ENCODE assay signal across 3 cellular contexts in the genomic region with DNA sequence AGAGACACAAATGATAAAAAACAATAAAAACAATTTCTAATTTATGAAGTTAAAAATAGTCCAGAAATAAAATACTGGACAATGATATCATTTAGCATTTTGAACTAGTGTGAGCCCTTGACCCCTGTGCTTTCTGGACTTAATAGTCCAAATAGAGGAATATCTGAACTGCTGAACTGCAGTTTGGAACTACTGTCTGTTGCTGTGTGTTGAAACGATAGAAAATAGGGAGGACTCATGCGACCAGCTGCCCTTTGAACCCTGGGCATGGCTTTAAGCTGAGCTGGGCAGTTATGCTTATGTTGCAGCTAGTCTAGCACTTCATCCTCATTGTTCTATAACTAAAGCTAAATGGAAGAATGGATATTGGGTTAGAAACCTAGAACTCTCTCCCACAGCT.
A peak's percentile ranks its signal among the peaks of the same experiment; 100 is the strongest.
TF ChIP-seq lines count a peak whose summit lies in the region.

No MANE protein-coding gene starts in this region.

TF ChIP-seq in A549, 52 proteins besides CTCF, POLR2A, EP300 and RAD21 (continued from another document):
- TF ChIP-seq ESRRA (IDR thresholded peaks at IDR 0.05; ENCODE audit: borderline replicate concordance, low read length) (no peak), ZFP36 (IDR thresholded peaks at IDR 0.05; ENCODE audit: borderline replicate concordance, partially characterized antibody) (no peak), ZNF302 (CRISPR knock-in tag; IDR thresholded peaks at IDR 0.05) (no peak), PHF8 (IDR thresholded peaks at IDR 0.05; ENCODE audit: borderline replicate concordance, low read depth) (no peak), RCOR1 (IDR thresholded peaks at IDR 0.05; ENCODE audit: low read depth, low read length) (no peak), EHF (CRISPR knock-in tag; IDR thresholded peaks at IDR 0.05) (no peak), HEYL (CRISPR knock-in tag; IDR thresholded peaks at IDR 0.05) (no peak), POLR2AphosphoS2 (conservative IDR thresholded peaks at IDR 0.05; ENCODE audit: low read length) (no peak)
- TF ChIP-seq, protein P1, sequence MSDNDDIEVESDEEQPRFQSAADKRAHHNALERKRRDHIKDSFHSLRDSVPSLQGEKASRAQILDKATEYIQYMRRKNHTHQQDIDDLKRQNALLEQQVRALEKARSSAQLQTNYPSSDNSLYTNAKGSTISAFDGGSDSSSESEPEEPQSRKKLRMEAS (IDR thresholded peaks at IDR 0.05): no peak
- TF ChIP-seq, protein P2, sequence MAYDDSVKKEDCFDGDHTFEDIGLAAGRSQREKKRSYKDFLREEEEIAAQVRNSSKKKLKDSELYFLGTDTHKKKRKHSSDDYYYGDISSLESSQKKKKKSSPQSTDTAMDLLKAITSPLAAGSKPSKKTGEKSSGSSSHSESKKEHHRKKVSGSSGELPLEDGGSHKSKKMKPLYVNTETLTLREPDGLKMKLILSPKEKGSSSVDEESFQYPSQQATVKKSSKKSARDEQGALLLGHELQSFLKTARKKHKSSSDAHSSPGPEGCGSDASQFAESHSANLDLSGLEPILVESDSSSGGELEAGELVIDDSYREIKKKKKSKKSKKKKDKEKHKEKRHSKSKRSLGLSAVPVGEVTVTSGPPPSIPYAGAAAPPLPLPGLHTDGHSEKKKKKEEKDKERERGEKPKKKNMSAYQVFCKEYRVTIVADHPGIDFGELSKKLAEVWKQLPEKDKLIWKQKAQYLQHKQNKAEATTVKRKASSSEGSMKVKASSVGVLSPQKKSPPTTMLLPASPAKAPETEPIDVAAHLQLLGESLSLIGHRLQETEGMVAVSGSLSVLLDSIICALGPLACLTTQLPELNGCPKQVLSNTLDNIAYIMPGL (CRISPR knock-in tag; IDR thresholded peaks at IDR 0.05; ENCODE audit: borderline replicate concordance): no peak

TF ChIP-seq in HepG2, 621 proteins besides CTCF, POLR2A, EP300 and RAD21 (continued from another document):
- TF ChIP-seq, protein P2 (CRISPR knock-in tag; IDR thresholded peaks at IDR 0.05; ENCODE audit: borderline replicate concordance in 1 of 2, low read depth in 1 of 2): no peak
- no peak for TF ChIP-seq SMAD3 (CRISPR knock-in tag; IDR thresholded peaks at IDR 0.05)
- peak; percentile 63 for TF ChIP-seq ZNF263 (CRISPR knock-in tag; IDR thresholded peaks at IDR 0.05)

TF ChIP-seq in SK-N-SH, 30 proteins besides CTCF, POLR2A, EP300 and RAD21 (continued from another document):
- TF ChIP-seq, protein P3, sequence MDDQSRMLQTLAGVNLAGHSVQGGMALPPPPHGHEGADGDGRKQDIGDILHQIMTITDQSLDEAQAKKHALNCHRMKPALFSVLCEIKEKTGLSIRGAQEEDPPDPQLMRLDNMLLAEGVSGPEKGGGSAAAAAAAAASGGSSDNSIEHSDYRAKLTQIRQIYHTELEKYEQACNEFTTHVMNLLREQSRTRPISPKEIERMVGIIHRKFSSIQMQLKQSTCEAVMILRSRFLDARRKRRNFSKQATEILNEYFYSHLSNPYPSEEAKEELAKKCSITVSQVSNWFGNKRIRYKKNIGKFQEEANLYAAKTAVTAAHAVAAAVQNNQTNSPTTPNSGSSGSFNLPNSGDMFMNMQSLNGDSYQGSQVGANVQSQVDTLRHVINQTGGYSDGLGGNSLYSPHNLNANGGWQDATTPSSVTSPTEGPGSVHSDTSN (IDR thresholded peaks at IDR 0.05): no peak
- TF ChIP-seq SMC3 (IDR thresholded peaks at IDR 0.05; ENCODE audit: low read depth, low read length) (no peak), CHD2 (IDR thresholded peaks at IDR 0.05; ENCODE audit: low read length, partially characterized antibody) (no peak), RCOR1 (IDR thresholded peaks at IDR 0.05; ENCODE audit: low read length) (no peak), FOXJ3 (CRISPR knock-in tag; IDR thresholded peaks at IDR 0.05) (no peak), NRF1 (IDR thresholded peaks at IDR 0.05; ENCODE audit: low read depth, low read length) (no peak), GABPA (IDR thresholded peaks at IDR 0.05; ENCODE audit: low read depth) (no peak), MXI1 (IDR thresholded peaks at IDR 0.05; ENCODE audit: low read depth, low read length) (no peak), TCF12 (IDR thresholded peaks at IDR 0.05) (no peak), YY1 (IDR thresholded peaks at IDR 0.05; ENCODE audit: low read depth) (no peak), TAF1 (IDR thresholded peaks at IDR 0.05; ENCODE audit: borderline replicate concordance, low read depth, low read length) (no peak), JUND (IDR thresholded peaks at IDR 0.05) (no peak), SIN3A (IDR thresholded peaks at IDR 0.05; ENCODE audit: borderline replicate concordance, low read depth, low read length) (no peak), ELF1 (IDR thresholded peaks at IDR 0.05) (no peak)
- TF ChIP-seq, protein P4, sequence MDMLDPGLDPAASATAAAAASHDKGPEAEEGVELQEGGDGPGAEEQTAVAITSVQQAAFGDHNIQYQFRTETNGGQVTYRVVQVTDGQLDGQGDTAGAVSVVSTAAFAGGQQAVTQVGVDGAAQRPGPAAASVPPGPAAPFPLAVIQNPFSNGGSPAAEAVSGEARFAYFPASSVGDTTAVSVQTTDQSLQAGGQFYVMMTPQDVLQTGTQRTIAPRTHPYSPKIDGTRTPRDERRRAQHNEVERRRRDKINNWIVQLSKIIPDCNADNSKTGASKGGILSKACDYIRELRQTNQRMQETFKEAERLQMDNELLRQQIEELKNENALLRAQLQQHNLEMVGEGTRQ (IDR thresholded peaks at IDR 0.05; ENCODE audit: borderline replicate concordance, low read depth, low read length): no peak
- TF ChIP-seq, protein P5, sequence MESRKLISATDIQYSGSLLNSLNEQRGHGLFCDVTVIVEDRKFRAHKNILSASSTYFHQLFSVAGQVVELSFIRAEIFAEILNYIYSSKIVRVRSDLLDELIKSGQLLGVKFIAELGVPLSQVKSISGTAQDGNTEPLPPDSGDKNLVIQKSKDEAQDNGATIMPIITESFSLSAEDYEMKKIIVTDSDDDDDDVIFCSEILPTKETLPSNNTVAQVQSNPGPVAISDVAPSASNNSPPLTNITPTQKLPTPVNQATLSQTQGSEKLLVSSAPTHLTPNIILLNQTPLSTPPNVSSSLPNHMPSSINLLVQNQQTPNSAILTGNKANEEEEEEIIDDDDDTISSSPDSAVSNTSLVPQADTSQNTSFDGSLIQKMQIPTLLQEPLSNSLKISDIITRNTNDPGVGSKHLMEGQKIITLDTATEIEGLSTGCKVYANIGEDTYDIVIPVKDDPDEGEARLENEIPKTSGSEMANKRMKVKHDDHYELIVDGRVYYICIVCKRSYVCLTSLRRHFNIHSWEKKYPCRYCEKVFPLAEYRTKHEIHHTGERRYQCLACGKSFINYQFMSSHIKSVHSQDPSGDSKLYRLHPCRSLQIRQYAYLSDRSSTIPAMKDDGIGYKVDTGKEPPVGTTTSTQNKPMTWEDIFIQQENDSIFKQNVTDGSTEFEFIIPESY (IDR thresholded peaks at IDR 0.05; ENCODE audit: borderline replicate concordance, low read depth): no peak
- TF ChIP-seq, protein P6, sequence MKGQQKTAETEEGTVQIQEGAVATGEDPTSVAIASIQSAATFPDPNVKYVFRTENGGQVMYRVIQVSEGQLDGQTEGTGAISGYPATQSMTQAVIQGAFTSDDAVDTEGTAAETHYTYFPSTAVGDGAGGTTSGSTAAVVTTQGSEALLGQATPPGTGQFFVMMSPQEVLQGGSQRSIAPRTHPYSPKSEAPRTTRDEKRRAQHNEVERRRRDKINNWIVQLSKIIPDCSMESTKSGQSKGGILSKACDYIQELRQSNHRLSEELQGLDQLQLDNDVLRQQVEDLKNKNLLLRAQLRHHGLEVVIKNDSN (IDR thresholded peaks at IDR 0.05; ENCODE audit: borderline replicate concordance, low read depth): no peak
